In the genomic region with DNA sequence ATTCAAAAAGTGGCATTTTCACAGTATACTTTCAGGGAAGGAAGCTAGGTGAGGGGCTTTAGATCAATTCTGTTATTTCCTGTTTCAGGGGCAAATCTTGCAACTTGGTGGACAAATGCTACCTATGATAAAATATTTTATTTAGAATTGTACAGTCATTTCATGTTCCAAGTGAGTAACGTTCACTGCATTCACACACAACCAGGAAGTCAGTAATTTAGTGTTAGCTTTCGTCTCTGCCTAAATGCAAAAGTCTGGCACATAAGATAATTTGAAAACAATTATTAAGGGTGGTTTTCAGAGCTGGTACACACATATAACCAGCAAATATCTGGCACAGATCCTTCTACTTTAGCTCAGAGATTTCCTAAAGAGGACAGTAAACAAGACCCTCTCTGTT, we compare ENCODE assay signal across 18 cellular contexts.
A peak's percentile ranks its signal among the peaks of the same experiment; 100 is the strongest.
DNase-seq lines count a peak whose midpoint lies in the region; ATAC-seq and TF ChIP-seq lines count a peak whose summit lies in the region.
"Had no signal": no experiment of that assay in that cellular context is flagged by ENCODE, and none has a peak within 500 bp of the region (broad histone marks: within the 10 kb centered on the region; RNA-seq: fewer than 3 reads in every experiment).

No MANE protein-coding gene starts in this region.

- H2AFZ ChIP-seq in GM23248 (peak overlapping the region; percentile 60), PC-3 (ENCODE audit: low read length) (no peak overlapping the region)
- H2AFZ ChIP-seq: GM23338 had no signal

- H3K79me2 ChIP-seq in GM23248 (ENCODE audit: insufficient read depth) (peaks cover 12% of the 10 kb centered on the region; the same call in 1 of the 2 replicates), PC-3 (ENCODE audit: low read length) (no peaks in the 10 kb centered on the region)

- H3K9me3 ChIP-seq in GM23248 (ENCODE audit: low read depth) (no peaks in the 10 kb centered on the region), PC-3 (ENCODE audit: low read length) (no peaks in the 10 kb centered on the region)
- H3K9me3 ChIP-seq: HAP-1, MG63, SJSA1 had no signal

- H3K4me2 ChIP-seq in GM23248 (ENCODE audit: unreplicated experiment) (peak overlapping the region; percentile 32), PC-3 (ENCODE audit: low read length) (peak overlapping the region; percentile 20; the same call in 1 of the 2 replicates)
- H3K4me2 ChIP-seq: GM23338 had no signal

- H3K4me3 ChIP-seq in GM23248, result no peak overlapping the region
- H3K4me3 ChIP-seq in PC-3 (ENCODE audit: low read length), result no peak overlapping the region
- H3K4me3 ChIP-seq: GM23338, HAP-1, MG63, SJSA1 had no signal

- no peaks in the 10 kb centered on the region for H4K20me1 ChIP-seq in GM23248 (ENCODE audit: insufficient read depth)
- no peaks in the 10 kb centered on the region for H4K20me1 ChIP-seq in PC-3 (ENCODE audit: low read length)

- H3K27ac Mint-ChIP-seq in Calu3 (ENCODE audit: unreplicated experiment), result peak overlapping the region; percentile 96
- H3K27ac Mint-ChIP-seq in activated T-helper 17 cell treated with anti-CD3 and anti-CD28 coated beads, Interleukin-2, amount 50 U/mL, for 72 hours, result no peak overlapping the region
- H3K27ac Mint-ChIP-seq: GM23338, IgD-negative memory B cell had no signal

- no peaks in the 10 kb centered on the region for H3K9me2 ChIP-seq in GM23248 (ENCODE audit: insufficient read depth)
- no peaks in the 10 kb centered on the region for H3K9me2 ChIP-seq in PC-3 (replicated peaks; ENCODE audit: low read length)

- no peaks in the 10 kb centered on the region for H3K36me3 ChIP-seq in GM23248 (ENCODE audit: low read depth)
- no peaks in the 10 kb centered on the region for H3K36me3 ChIP-seq in PC-3 (ENCODE audit: low read depth, low read length)
- H3K36me3 ChIP-seq: HAP-1, MG63, SJSA1 had no signal

- 6 to 11% methylated on average over 2 of the region's 2 CpGs for WGBS in GM23248 (ENCODE audit: low coverage in 1 of 2, low lambda C conversion rate in 2 of 2, missing lambda C conversion rate in 2 of 2), 2 experiments

- H3K27me3 ChIP-seq in GM23248 (replicated peaks; ENCODE audit: insufficient read depth), result no peaks in the 10 kb centered on the region
- H3K27me3 ChIP-seq in PC-3 (ENCODE audit: low read length), result no peaks in the 10 kb centered on the region
- H3K27me3 ChIP-seq: MG63, SJSA1 had no signal

- H3K9ac ChIP-seq in GM23248 (peak overlapping the region; percentile 37), PC-3 (ENCODE audit: low read length) (peak overlapping the region; percentile 82)

- intact Hi-C loops in Calu3 (cut with micrococcal nuclease; ENCODE audit: unreplicated experiment), result loop anchor here (2.0 to 10.0 kb wide), 2 partner anchors 69 to 255 kb away; no protein-coding TSS in a partner anchor
- intact Hi-C loops in PC-3 (cut with micrococcal nuclease), result loop anchor here (10.0 kb wide), 1 partner anchor 235 kb away; no protein-coding TSS in a partner anchor

- H3K9me3 Mint-ChIP-seq in Calu3 (ENCODE audit: low read depth, unreplicated experiment), result peaks cover 2% of the 10 kb centered on the region
- no peaks in the 10 kb centered on the region for H3K9me3 Mint-ChIP-seq in activated T-helper 17 cell treated with anti-CD3 and anti-CD28 coated beads, Interleukin-2, amount 50 U/mL, for 72 hours

- H3K27ac ChIP-seq in GM23248 (peak overlapping the region; percentile 54), PC-3 (ENCODE audit: low read length) (peak overlapping the region; percentile 97), epithelial cell of prostate (peak overlapping the region; percentile 38)
- H3K27ac ChIP-seq: C4-2B, SJSA1 had no signal

- H3F3A ChIP-seq in GM23248 (ENCODE audit: insufficient read depth) (peaks cover 34% of the 10 kb centered on the region), PC-3 (ENCODE audit: low read length, unreplicated experiment) (no peaks in the 10 kb centered on the region)

- DNase-seq in Calu3 (no peak), GM23248 (peak; percentile 54), PC-3 (peak; percentile 6), epithelial cell of prostate (ENCODE audit: low read depth, low spot score) (no peak), NCI-H526 (lab: John Stamatoyannopoulos, UW) (no peak)
- DNase-seq: MG63, NCI-H1436, NCI-H187 treated with DMSO at 0.1 percent for 48 hours, NCI-H2107, NCI-H748 treated with DMSO at 0.1 percent for 48 hours, T-helper 1 cell had no signal

- peaks cover 18% of the 10 kb centered on the region for H3K4me1 Mint-ChIP-seq in Calu3 (ENCODE audit: low read depth, unreplicated experiment)
- H3K4me1 Mint-ChIP-seq in activated T-helper 17 cell treated with anti-CD3 and anti-CD28 coated beads, Interleukin-2, amount 50 U/mL, for 72 hours, result no peaks in the 10 kb centered on the region
- H3K4me1 Mint-ChIP-seq: IgD-negative memory B cell had no signal

- H3K4me1 ChIP-seq in GM23248 (ENCODE audit: insufficient read depth) (peaks cover 31% of the 10 kb centered on the region), PC-3 (ENCODE audit: insufficient read depth, low read length) (peaks cover 52% of the 10 kb centered on the region)
- H3K4me1 ChIP-seq: SJSA1 had no signal

- TF ChIP-seq CTCF in Calu3 (IDR thresholded peaks at IDR 0.05; ENCODE audit: unreplicated experiment) (no peak), PC-3 (conservative IDR thresholded peaks at IDR 0.05; ENCODE audit: low read depth, low read length) (no peak)

- in situ Hi-C loops in GM23248 (cut with MboI), result no loop called here

- H3K27me3 Mint-ChIP-seq in Calu3 (ENCODE audit: unreplicated experiment), result no peaks in the 10 kb centered on the region
- peaks cover 15% of the 10 kb centered on the region for H3K27me3 Mint-ChIP-seq in activated T-helper 17 cell treated with anti-CD3 and anti-CD28 coated beads, Interleukin-2, amount 50 U/mL, for 72 hours

- CTCF ChIA-PET in Calu3 (lab: Charles Lee), result interaction anchor here (1.3 kb wide), 1 partner anchor 30 kb away, joined by 4 read pairs; no protein-coding TSS in a partner anchor
- CTCF ChIA-PET in PC-3 (lab: Charles Lee), result no interaction called here

- no TSS peak for BruUV-seq in Calu3 (replicated peaks; lab: Mats Ljungman, UMichigan)
- BruUV-seq in PC-3 (replicated peaks; lab: Mats Ljungman, UMichigan), result no TSS peak

- POLR2A ChIA-PET in PC-3 (lab: Charles Lee; ENCODE audit: unreplicated experiment), result no interaction called here

- ATAC-seq in PC-3 (no peak), GM21529 (IDR thresholded peaks at IDR 0.05; ENCODE audit: unreplicated experiment) (no peak)
- ATAC-seq in activated T-helper 17 cell treated with anti-CD3 and anti-CD28 coated beads, Interleukin-2, amount 50 U/mL, for 72 hours (replicated peaks), result no peak
- ATAC-seq: GM23338 had no signal

- peaks cover 15% of the 10 kb centered on the region for H3K36me3 Mint-ChIP-seq in Calu3 (ENCODE audit: insufficient read depth, unreplicated experiment)
- H3K36me3 Mint-ChIP-seq in activated T-helper 17 cell treated with anti-CD3 and anti-CD28 coated beads, Interleukin-2, amount 50 U/mL, for 72 hours (ENCODE audit: low read depth), result no peaks in the 10 kb centered on the region
- H3K36me3 Mint-ChIP-seq: IgD-negative memory B cell had no signal

- no peak overlapping the region for H3K4me3 Mint-ChIP-seq in Calu3 (ENCODE audit: low read depth, unreplicated experiment)
- no peak overlapping the region for H3K4me3 Mint-ChIP-seq in activated T-helper 17 cell treated with anti-CD3 and anti-CD28 coated beads, Interleukin-2, amount 50 U/mL, for 72 hours
- H3K4me3 Mint-ChIP-seq: GM23338, IgD-negative memory B cell had no signal

Comparison
In these comparisons a context has a peak if more than half of its experiments do, and no peak if none do; other contexts are left out.
1. DNase-seq: peak in GM23248 (single experiment) and PC-3 (single experiment); none in Calu3 (single experiment), epithelial cell of prostate (single experiment) and NCI-H526 (0 of 2).
2. H3K27ac ChIP-seq: peak in every context shown above with its lines; median percentile 97 in PC-3; 54 in GM23248; 38 in epithelial cell of prostate.